Comparison of ENCODE assay signal across 26 cellular contexts in genomic region chr6:112663705-112664104, GRCh38.
"Had no signal": no experiment of that assay in that cellular context is flagged by ENCODE, and none has a peak within 500 bp of the region (broad histone marks: within the 10 kb centered on the region; RNA-seq: fewer than 3 reads in every experiment).

No MANE protein-coding gene starts in this region.

- H3K27me3 ChIP-seq: brain microvascular endothelial cell, Peyer's patch, SJSA1 had no signal

- H3K36me3 ChIP-seq: brain microvascular endothelial cell, Peyer's patch, SJSA1 had no signal

- H3K9me3 ChIP-seq: Peyer's patch, SJSA1 had no signal

- H3K27ac Mint-ChIP-seq: activated CD4-positive, alpha-beta memory T cell treated with anti-CD3 and anti-CD28 coated beads for 36 hours; activated CD4-positive, alpha-beta T cell treated with anti-CD3 and anti-CD28 coated beads, Interleukin-2, amount 10 ng/mL, durations not matched to agents 7 days and 5 days; activated naive CD8-positive, alpha-beta T cell; T-helper 1 cell treated with Interleukin-12 subunit alpha and Interleukin-12 subunit beta and Interleukin-4 antibody, amounts not matched to agents 30 μg/mL and 1 μg/mL, for 36 hours; WTC11 had no signal

- DNase-seq: activated CD4-positive, alpha-beta memory T cell treated with anti-CD3 and anti-CD28 coated beads for 36 hours; activated CD4-positive, alpha-beta T cell treated with anti-CD3 and anti-CD28 coated beads, Interleukin-2, amount 10 ng/mL, durations not matched to agents 7 days and 5 days; activated CD8-positive, alpha-beta memory T cell treated with anti-CD3 and anti-CD28 coated beads for 24 hours; activated effector memory CD4-positive, alpha-beta T cell treated with anti-CD3 and anti-CD28 coated beads, Interleukin-2, amount 50 U/mL, for 16 hours; activated naive CD4-positive, alpha-beta T cell treated with Interleukin-2 at 50 U/mL for 16 hours; activated T-cell treated with anti-CD3 and anti-CD28 coated beads, Interleukin-2, amount 50 U/mL, for 4 hours; brain microvascular endothelial cell; cerebellar nuclear complex; Kasumi-1; KBM-7; NCI-H1048; NCI-H146; NCI-H187 treated with DMSO at 0.1 percent for 48 hours; NCI-H2171; NCI-H2227 treated with DMSO at 0.1 percent for 48 hours; NCI-H446 treated with DMSO at 0.1 percent for 48 hours; NCI-H524 treated with DMSO at 0.1 percent for 48 hours; NCI-H748 treated with DMSO at 0.1 percent for 48 hours; Peyer's patch; SHP77; SW 1271 had no signal

- ATAC-seq: activated T-cell treated with anti-CD3 and anti-CD28 coated beads, Interleukin-2, amount 50 U/mL, for 4 hours; SK-N-SH treated with all-trans-retinoic acid at 6 μM for 48 hours; WTC11 had no signal

- H3K36me3 Mint-ChIP-seq: activated CD4-positive, alpha-beta memory T cell treated with anti-CD3 and anti-CD28 coated beads for 36 hours; activated naive CD8-positive, alpha-beta T cell; WTC11 had no signal

- H3K4me1 ChIP-seq: Peyer's patch, SJSA1 had no signal

- H3K4me3 Mint-ChIP-seq: activated CD4-positive, alpha-beta memory T cell treated with anti-CD3 and anti-CD28 coated beads for 36 hours; activated CD4-positive, alpha-beta T cell treated with anti-CD3 and anti-CD28 coated beads, Interleukin-2, amount 10 ng/mL, durations not matched to agents 7 days and 5 days; activated naive CD8-positive, alpha-beta T cell; activated T-cell treated with anti-CD3 and anti-CD28 coated beads, Interleukin-2, amount 50 U/mL, for 4 hours; T-helper 1 cell treated with Interleukin-12 subunit alpha and Interleukin-12 subunit beta and Interleukin-4 antibody, amounts not matched to agents 30 μg/mL and 1 μg/mL, for 36 hours; WTC11 had no signal

- H3K4me1 Mint-ChIP-seq: activated CD4-positive, alpha-beta T cell treated with anti-CD3 and anti-CD28 coated beads, Interleukin-2, amount 10 ng/mL, durations not matched to agents 7 days and 5 days; WTC11 had no signal

- H3K27me3 Mint-ChIP-seq: activated CD4-positive, alpha-beta memory T cell treated with anti-CD3 and anti-CD28 coated beads for 36 hours; activated CD4-positive, alpha-beta T cell treated with anti-CD3 and anti-CD28 coated beads, Interleukin-2, amount 10 ng/mL, durations not matched to agents 7 days and 5 days; activated naive CD8-positive, alpha-beta T cell had no signal

- H3K27ac ChIP-seq: brain microvascular endothelial cell, Peyer's patch, SJSA1 had no signal

- H3K9me3 Mint-ChIP-seq: activated CD4-positive, alpha-beta memory T cell treated with anti-CD3 and anti-CD28 coated beads for 36 hours; activated CD4-positive, alpha-beta T cell treated with anti-CD3 and anti-CD28 coated beads, Interleukin-2, amount 10 ng/mL, durations not matched to agents 7 days and 5 days; activated T-cell treated with anti-CD3 and anti-CD28 coated beads, Interleukin-2, amount 50 U/mL, for 4 hours; T-helper 1 cell treated with Interleukin-12 subunit alpha and Interleukin-12 subunit beta and Interleukin-4 antibody, amounts not matched to agents 30 μg/mL and 1 μg/mL, for 36 hours had no signal

- H3K4me3 ChIP-seq: Peyer's patch, SJSA1 had no signal
